28 cellular contexts compared by ENCODE assay signal in the genomic region with DNA sequence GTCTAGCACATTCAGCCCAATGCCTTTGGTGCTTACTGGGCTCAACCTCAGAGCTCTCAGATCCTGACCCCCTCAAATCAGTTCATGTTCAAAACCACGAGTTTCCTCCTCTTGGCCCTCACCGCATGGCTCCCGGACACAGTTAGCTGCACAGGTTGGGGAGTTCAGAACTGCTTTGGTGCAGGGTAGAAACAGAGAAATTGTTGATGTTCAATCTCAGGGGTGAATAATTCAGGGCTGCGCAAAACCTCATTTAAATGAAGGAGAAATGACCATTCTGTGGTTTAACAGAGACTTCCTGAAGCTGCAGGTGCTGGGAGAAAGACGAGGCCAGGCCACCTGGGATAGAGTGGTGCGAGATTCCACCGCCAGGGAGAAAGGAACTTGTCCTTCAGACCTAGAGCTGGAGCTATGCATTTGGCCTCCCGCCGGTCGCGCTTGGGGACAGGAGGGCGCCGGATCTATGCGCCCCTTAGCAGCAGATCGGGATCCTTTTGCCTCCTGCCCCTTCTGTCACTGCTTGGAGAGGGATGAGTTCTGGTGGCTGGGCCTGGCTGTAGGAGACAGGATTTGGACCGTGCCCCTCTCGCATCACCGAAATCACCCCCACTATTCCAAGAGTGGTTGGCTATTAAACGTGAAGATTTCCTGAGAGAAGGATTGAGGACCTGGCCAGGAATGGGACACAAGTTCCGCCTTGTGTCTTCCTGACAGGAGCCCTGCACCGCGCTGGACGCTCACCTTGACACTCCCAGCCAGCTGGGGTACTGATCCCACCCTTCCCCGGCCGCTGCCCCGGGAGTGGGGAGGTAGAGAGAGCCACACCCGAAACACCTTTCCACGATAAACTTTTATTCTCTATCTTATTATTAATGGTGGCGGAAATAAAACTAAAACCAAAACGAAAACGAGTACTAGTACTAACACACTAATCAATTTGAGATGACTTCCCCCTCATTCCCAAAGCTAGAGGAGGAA. TPM values are rescaled to one million over a fixed set of nuclear protein-coding genes. Genes with fewer than 3 reads are reported as not detected.
DNase-seq lines count a peak whose midpoint lies in the region; ATAC-seq, FAIRE-seq and TF ChIP-seq lines count a peak whose summit lies in the region.
"Had no signal": no experiment of that assay in that cellular context is flagged by ENCODE, and none has a peak within 500 bp of the region (broad histone marks: within the 10 kb centered on the region; RNA-seq: fewer than 3 reads in every experiment).

No MANE protein-coding gene starts in this region.

- H3K27ac ChIP-seq in A549 (no peak overlapping the region), coronary artery (no peak overlapping the region), neural progenitor cell (no peak overlapping the region)
- H3K27ac ChIP-seq: adrenal gland, breast epithelium, colonic mucosa, pancreas, PC-9, sigmoid colon, testis had no signal

- no peaks in the 10 kb centered on the region; the same call in 2 of the 3 replicates for H3K9me3 ChIP-seq in A549
- H3K9me3 ChIP-seq in neural progenitor cell (ENCODE audit: low read depth) = no peaks in the 10 kb centered on the region
- H3K9me3 ChIP-seq: adrenal gland, breast epithelium, colonic mucosa, pancreas, sigmoid colon, testis had no signal

- no peak overlapping the region; the same call in 2 of the 3 replicates for H3K4me3 ChIP-seq in A549
- H3K4me3 ChIP-seq in H7 (ENCODE audit: insufficient read depth, low read depth, low read length) = no peak overlapping the region
- peak overlapping the region; percentile 35 for H3K4me3 ChIP-seq in coronary artery
- H3K4me3 ChIP-seq in neural progenitor cell = no peak overlapping the region
- H3K4me3 ChIP-seq: adrenal gland, colonic mucosa, pancreas, PC-9, testis had no signal

- H3K36me3 ChIP-seq in H7 (replicated peaks; ENCODE audit: control insufficient read depth, insufficient read depth, low read length) (no peaks in the 10 kb centered on the region), neural progenitor cell (no peaks in the 10 kb centered on the region)
- H3K36me3 ChIP-seq: adrenal gland, breast epithelium, colonic mucosa, pancreas, sigmoid colon had no signal

- H3K4me1 ChIP-seq in A549 (no peaks in the 10 kb centered on the region), neural progenitor cell (peaks cover 8% of the 10 kb centered on the region)
- H3K4me1 ChIP-seq: adrenal gland, breast epithelium, colonic mucosa, pancreas had no signal

- H4K20me1 ChIP-seq in neural progenitor cell (ENCODE audit: low read depth) = peaks cover 95% of the 10 kb centered on the region

- H3K4me2 ChIP-seq in A549 (peak overlapping the region; percentile 66; the same call in 1 of the 3 replicates), neural progenitor cell (no peak overlapping the region)
- H3K4me2 ChIP-seq: PC-9 had no signal

- FAIRE-seq in A549 (lab: Jason Lieb, UNC) = no peak
- FAIRE-seq: G401.6, pancreas had no signal

- TF ChIP-seq EP300 in A549 (IDR thresholded peaks at IDR 0.05) = no peak

- no peaks in the 10 kb centered on the region for H3K36me3 Mint-ChIP-seq in neural progenitor cell
- H3K36me3 Mint-ChIP-seq: CD4-positive, CD25-positive, alpha-beta regulatory T cell had no signal

- peaks cover 7% of the 10 kb centered on the region for H3F3A ChIP-seq in neural progenitor cell (ENCODE audit: low read depth)

- WGBS in A549 (ENCODE audit: missing lambda C conversion rate) = 54% methylated on average over 31 of the region's 31 CpGs

- peaks cover 100% of the 10 kb centered on the region for H3K27me3 ChIP-seq in H7 (ENCODE audit: control insufficient read depth, insufficient read depth, low read length)
- peaks cover 100% of the 10 kb centered on the region for H3K27me3 ChIP-seq in neural progenitor cell
- H3K27me3 ChIP-seq: testis had no signal

- POLR2A ChIA-PET in A549 (lab: Yijun Ruan, JAX) = no interaction called here

- H3K79me2 ChIP-seq in neural progenitor cell (ENCODE audit: low read depth) = no peaks in the 10 kb centered on the region

- no peak overlapping the region for H2AFZ ChIP-seq in neural progenitor cell (replicated peaks)
- H2AFZ ChIP-seq: PC-9 had no signal

- no peak for TF ChIP-seq POLR2A in A549 (IDR thresholded peaks at IDR 0.05; ENCODE audit: low read length)

- H3K9me3 Mint-ChIP-seq in neural progenitor cell = peaks cover 3% of the 10 kb centered on the region
- H3K9me3 Mint-ChIP-seq: HFFc6 had no signal

- peaks cover 93% of the 10 kb centered on the region for H3K27me3 Mint-ChIP-seq in neural progenitor cell (ENCODE audit: insufficient read depth, low read depth)

- no peak overlapping the region for H3K9ac ChIP-seq in neural progenitor cell

- no peak overlapping the region for H3K27ac Mint-ChIP-seq in neural progenitor cell
- H3K27ac Mint-ChIP-seq: CD4-positive, CD25-positive, alpha-beta regulatory T cell; HFFc6 had no signal

- TF ChIP-seq CTCF in A549 (IDR thresholded peaks at IDR 0.05) = no peak
- TF ChIP-seq CTCF in coronary artery (IDR thresholded peaks at IDR 0.05) = no peak
- TF ChIP-seq CTCF in neural progenitor cell (IDR thresholded peaks at IDR 0.05) = no peak

- ATAC-seq in A549 (no peak), GM18907 (IDR thresholded peaks at IDR 0.05; ENCODE audit: unreplicated experiment) (no peak), HG02588 (IDR thresholded peaks at IDR 0.05; ENCODE audit: unreplicated experiment) (no peak)

- DNase-seq in A549 (ENCODE audit: low read depth in 1 of 2, low spot score in 1 of 2) (no peak), H7 (peak; percentile 64), coronary artery (ENCODE audit: low spot score) (no peak), neural progenitor cell (ENCODE audit: low spot score) (peak; percentile 35), DMS114 treated with DMSO at 0.1 percent for 48 hours (lab: John Stamatoyannopoulos, UW; ENCODE audit: unreplicated experiment) (no peak)
- DNase-seq in stimulated activated CD4-positive, alpha-beta T cell treated with anti-CD3 and anti-CD28 coated beads, Interleukin-4, amount 100 ng/mL, for 1 hour = no peak
- DNase-seq: activated CD8-positive, alpha-beta memory T cell treated with anti-CD3 and anti-CD28 coated beads, Interleukin-2, amount 50 U/mL, for 48 hours; activated gamma-delta T cell treated with Interleukin-2 at 50 U/mL for 16 hours; adrenal gland; CD4-positive, CD25-positive, alpha-beta regulatory T cell; colonic mucosa; DMS153; HFFc6; KBM-7; mammary epithelial cell; NCI-H1694 treated with DMSO at 0.1 percent for 48 hours; NCI-H774; PC-9; SHP77 treated with DMSO at 0.1 percent for 48 hours; sigmoid colon; testis had no signal

- H3K4me1 Mint-ChIP-seq in neural progenitor cell = peaks cover 7% of the 10 kb centered on the region

- CTCF ChIA-PET in A549 (lab: Yijun Ruan, JAX) = interaction anchor here (1.1 to 12.0 kb wide), 10 partner anchors 10 to 607 kb away, joined by 3 to 115 read pairs (median 6); no protein-coding TSS in a partner anchor

- no peak for TF ChIP-seq RAD21 in A549 (conservative IDR thresholded peaks at IDR 0.05 in 1 of 2, IDR thresholded peaks at IDR 0.05 in 1 of 2)

- H3K4me3 Mint-ChIP-seq in neural progenitor cell = peak overlapping the region; percentile 28
- H3K4me3 Mint-ChIP-seq: HFFc6 had no signal

TF ChIP-seq in A549, 52 proteins besides CTCF, POLR2A, EP300 and RAD21:
- no peak for TF ChIP-seq ESRRA (IDR thresholded peaks at IDR 0.05; ENCODE audit: borderline replicate concordance, low read length)
- no peak for TF ChIP-seq NFE2L2 (conservative IDR thresholded peaks at IDR 0.05; ENCODE audit: low read length)
- TF ChIP-seq JUN (IDR thresholded peaks at IDR 0.05) = no peak
- TF ChIP-seq ZFP36 (IDR thresholded peaks at IDR 0.05; ENCODE audit: borderline replicate concordance, partially characterized antibody) = no peak

RNA-seq across cellular contexts. Expression of a gene that starts 0.8 kb away (rescaled TPM):
- not detected in 2 replicates for polyA plus RNA-seq in A549 (2011; rRNA removed)
- 0.01 and 0.03 TPM in 2 replicates for polyA plus RNA-seq in A549 (2012; cell fraction: cytosol; rRNA removed)
- 0.04 TPM in 1 of 2 replicates, not detected in the other for polyA plus RNA-seq in A549 (2012; cell fraction: nucleus; rRNA removed)
- polyA plus RNA-seq in A549 (2017; fragmentation: RNase III; extraction: RNeasy Plus Mini Kit Qiagen cat#74134 plus additional on column Dnase treatment) = not detected in 3 replicates
- polyA minus RNA-seq in A549 (2011; rRNA and poly(A)+ RNA removed) = not detected in 2 replicates
- total RNA-seq in H7 (2014; rRNA removed; shearing (Covaris generic)) = not detected in 2 replicates
- not detected in 2 replicates for total RNA-seq in neural progenitor cell (ENCODE audit: low replicate concordance)
- total RNA-seq: adrenal gland; breast epithelium; CD4-positive, CD25-positive, alpha-beta regulatory T cell; colonic mucosa; fibroblast of lung; HFFc6; HT-29; mammary epithelial cell; pancreas; PC-9; testis had no signal
- polyA plus RNA-seq: adrenal gland; CD4-positive, CD25-positive, alpha-beta regulatory T cell; fibroblast of lung; mammary epithelial cell; pancreas; sigmoid colon had no signal

Comparison
In these comparisons a context has a peak if more than half of its experiments do, and no peak if none do; other contexts are left out.
1. DNase-seq: peak in H7 (single experiment) and neural progenitor cell (single experiment); none in A549 (0 of 2), coronary artery (single experiment), DMS114 treated with DMSO at 0.1 percent for 48 hours (single experiment) and stimulated activated CD4-positive, alpha-beta T cell treated with anti-CD3 and anti-CD28 coated beads, Interleukin-4, amount 100 ng/mL, for 1 hour (single experiment).